Comparison of ENCODE assay signal across 1 cellular context in genomic region chr5:159909126-159909525, GRCh38.
TF ChIP-seq lines count a peak whose summit lies in the region.

No MANE protein-coding gene starts in this region.

TF ChIP-seq in HEK293, 187 proteins besides CTCF, POLR2A, EP300 and RAD21 (continued from another document):
- no peak for TF ChIP-seq ZNF311 (tag by site-specific recombination; IDR thresholded peaks at IDR 0.05; ENCODE audit: borderline replicate concordance)
- no peak for TF ChIP-seq KLF16 (tag by site-specific recombination; IDR thresholded peaks at IDR 0.05)
- TF ChIP-seq ZNF776 (tag by site-specific recombination; IDR thresholded peaks at IDR 0.05; ENCODE audit: borderline replicate concordance): no peak
TF ChIP-seq in HEK293: peak in this region for 0.
